Comparison of ENCODE assay signal across 8 cellular contexts in the genomic region with DNA sequence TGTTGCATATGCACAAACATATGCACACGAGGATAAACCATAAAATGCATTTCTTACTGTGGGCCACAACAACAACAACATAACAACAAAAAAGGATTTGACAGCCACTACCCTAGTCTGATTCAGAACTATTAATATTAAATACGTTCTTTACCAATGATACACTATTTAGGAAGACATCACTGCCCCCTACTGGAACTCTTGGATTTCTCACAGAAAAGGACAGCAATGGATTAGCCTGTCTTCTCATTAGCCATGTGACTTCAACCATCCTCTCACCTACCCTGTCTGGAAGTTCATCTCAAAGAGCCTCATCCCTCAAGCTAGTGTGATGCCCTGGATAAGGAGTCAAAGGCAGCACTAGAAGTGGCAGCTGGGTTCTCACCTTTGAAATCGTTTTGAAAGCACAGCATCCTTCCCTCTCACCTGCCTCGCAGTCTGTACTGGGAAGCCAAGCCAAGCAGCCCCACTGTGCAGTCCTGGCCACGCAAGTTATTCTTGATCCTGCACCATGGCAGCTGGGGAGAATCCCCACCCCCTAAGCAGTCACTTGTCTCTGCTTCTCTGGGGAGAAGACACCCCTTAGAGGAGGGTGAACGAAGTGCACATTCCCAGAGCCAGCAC.
A peak's percentile ranks its signal among the peaks of the same experiment; 100 is the strongest.
DNase-seq lines count a peak whose midpoint lies in the region; ATAC-seq and TF ChIP-seq lines count a peak whose summit lies in the region.

No MANE protein-coding gene starts in this region.

- no peaks in the 10 kb centered on the region for H3K36me3 ChIP-seq in SJSA1

- no peaks in the 10 kb centered on the region for H3K36me3 Mint-ChIP-seq in nephron progenitor cell (ENCODE audit: low read depth)

- no peaks in the 10 kb centered on the region for H3K9me3 ChIP-seq in SJSA1 (replicated peaks)

- H3K4me3 ChIP-seq in Jurkat, Clone E6-1 (ENCODE audit: low read length) = no peak overlapping the region
- H3K4me3 ChIP-seq in SJSA1 = no peak overlapping the region

- intact Hi-C loops in posterior cingulate gyrus (cut with DNase I) = no loop called here

- DNase-seq in Caki2 (ENCODE audit: low read depth) (peak; percentile 44), SJSA1 (ENCODE audit: low read depth in 1 of 2, low spot score in 2 of 2) (peak in 1 of 2 experiments; percentile 71), erythroblast (lab: John Stamatoyannopoulos, UW) (peak; percentile 53 to 68), nephron progenitor cell (no peak), posterior cingulate gyrus (no peak)
- DNase-seq in Jurkat, Clone E6-1 (ENCODE audit: low read depth, low spot score) = peak; percentile 42

- TF ChIP-seq POLR2A in erythroblast (IDR thresholded peaks at IDR 0.05; ENCODE audit: low read length) = no peak

- H3K27ac ChIP-seq in SJSA1 = peak overlapping the region; percentile 3; the same call in 1 of the 2 replicates

- no peak overlapping the region for H3K27ac Mint-ChIP-seq in nephron progenitor cell

- H3K27me3 ChIP-seq in SJSA1 (replicated peaks) = no peaks in the 10 kb centered on the region

- H3K9me3 Mint-ChIP-seq in nephron progenitor cell = no peaks in the 10 kb centered on the region

- in situ Hi-C loops in Caki2 (cut with HindIII; ENCODE audit: low pct_unique_long_range_greater_than_20kb, low sequenced_read_pairs) = no loop called here

- peaks cover 15% of the 10 kb centered on the region for H3K4me1 Mint-ChIP-seq in nephron progenitor cell

- H3K4me1 ChIP-seq in SJSA1 (replicated peaks) = peaks cover 51% of the 10 kb centered on the region

- peak; percentile 51 for TF ChIP-seq CTCF in nephron progenitor cell (IDR thresholded peaks at IDR 0.05)

- peaks cover 28% of the 10 kb centered on the region for H3K27me3 Mint-ChIP-seq in nephron progenitor cell (ENCODE audit: low read depth, poor library complexity)

- no peak overlapping the region for H3K4me3 Mint-ChIP-seq in nephron progenitor cell

- peak; percentile 59 for ATAC-seq in GM18861 (IDR thresholded peaks at IDR 0.05; ENCODE audit: unreplicated experiment)
- no peak for ATAC-seq in GM21528 (IDR thresholded peaks at IDR 0.05; ENCODE audit: low FRiP score, unreplicated experiment)

Comparison
In these comparisons a context has a peak if more than half of its experiments do, and no peak if none do; other contexts are left out.
1. DNase-seq: peak in Caki2 (single experiment), Jurkat, Clone E6-1 (single experiment) and erythroblast (2 of 2); none in nephron progenitor cell (single experiment) and posterior cingulate gyrus (0 of 10).